ENCODE assay signal across 1 cellular context in the genomic region with DNA sequence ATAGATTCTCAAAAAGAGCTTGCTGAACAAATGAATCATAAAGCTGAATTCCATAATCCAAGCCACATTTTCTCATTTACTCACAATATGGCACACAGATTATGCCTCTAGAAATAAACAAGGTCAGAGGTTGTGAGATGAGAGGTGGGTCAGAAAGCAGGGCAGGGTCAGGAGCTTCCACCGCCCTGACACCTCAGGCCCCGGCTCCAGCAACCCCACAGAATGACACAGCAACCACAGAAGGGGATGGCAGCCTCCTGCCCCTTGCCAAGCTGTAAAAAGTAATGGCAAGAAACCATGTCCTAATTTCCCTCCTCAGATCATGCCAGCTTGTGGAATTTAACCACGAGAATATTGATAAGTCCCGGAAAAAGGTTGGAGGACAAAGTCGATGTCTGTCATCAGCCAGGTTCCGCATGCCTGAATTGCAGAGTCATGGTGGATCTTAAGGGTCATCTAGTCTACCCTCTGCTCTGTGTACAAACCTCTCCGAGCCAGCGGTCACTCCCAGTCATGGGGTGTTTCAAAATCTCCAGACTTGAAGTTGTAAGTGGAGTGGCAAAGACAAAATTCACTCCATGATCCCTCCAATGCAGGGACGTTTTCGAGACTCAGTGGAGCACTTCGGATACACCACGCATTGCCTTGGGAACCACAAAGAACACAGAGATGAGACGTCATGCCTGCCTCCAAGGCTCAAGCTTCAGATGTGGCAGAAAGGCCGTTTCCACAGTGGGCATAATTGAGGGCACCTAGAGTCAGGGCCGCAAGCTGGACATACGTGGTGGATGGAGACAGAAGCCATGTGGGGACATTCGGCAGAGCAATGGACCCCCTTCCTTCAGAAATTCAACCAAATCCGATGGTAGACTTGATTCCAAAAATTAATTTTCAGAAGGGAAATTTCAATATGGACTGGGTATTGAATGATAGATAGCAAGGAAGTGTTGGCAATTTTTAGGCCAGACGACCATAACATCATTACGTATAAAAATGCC.
TF ChIP-seq lines count a peak whose summit lies in the region.

No MANE protein-coding gene starts in this region.

TF ChIP-seq in HepG2, 621 proteins besides CTCF, POLR2A, EP300 and RAD21 (continued from another document and continues in another):
- TF ChIP-seq SRF (IDR thresholded peaks at IDR 0.05; ENCODE audit: low read depth, low read length) (no peak), ZBTB7B (CRISPR knock-in tag; IDR thresholded peaks at IDR 0.05) (peak; percentile 59; the same call in 1 of the 2 replicates), MBNL3 (CRISPR knock-in tag; conservative IDR thresholded peaks at IDR 0.05) (no peak), SMAD9 (CRISPR knock-in tag; IDR thresholded peaks at IDR 0.05) (no peak), FOXO1 (CRISPR knock-in tag; IDR thresholded peaks at IDR 0.05) (peak; percentile 35; the same call in 1 of the 2 replicates), HOXA9 (CRISPR knock-in tag; IDR thresholded peaks at IDR 0.05; ENCODE audit: borderline replicate concordance) (no peak), RARA (CRISPR knock-in tag; IDR thresholded peaks at IDR 0.05) (peak; percentile 90), RXRB (CRISPR knock-in tag; IDR thresholded peaks at IDR 0.05; ENCODE audit: borderline replicate concordance) (peak; percentile 91), ZNF589 (CRISPR knock-in tag; conservative IDR thresholded peaks at IDR 0.05) (no peak), MXI1 (IDR thresholded peaks at IDR 0.05; ENCODE audit: borderline replicate concordance, low read depth, low read length) (peak; percentile 45; the same call in 1 of the 3 replicates), SALL1 (CRISPR knock-in tag; IDR thresholded peaks at IDR 0.05) (peak; percentile 73), ZNF572 (CRISPR knock-in tag; IDR thresholded peaks at IDR 0.05) (0 out of 2 replicates have a peak, but pooled peaks have one; percentile 29), KLF6 (CRISPR knock-in tag; IDR thresholded peaks at IDR 0.05) (0 out of 2 replicates have a peak, but pooled peaks have one; percentile 44), KAT2B (IDR thresholded peaks at IDR 0.05; ENCODE audit: borderline replicate concordance, low read depth, low read length) (no peak), SP5 (CRISPR knock-in tag; IDR thresholded peaks at IDR 0.05; ENCODE audit: borderline replicate concordance, low read depth) (peak; percentile 62), ZSCAN31 (CRISPR knock-in tag; IDR thresholded peaks at IDR 0.05; ENCODE audit: low read depth) (peak; percentile 79), ZNF619 (CRISPR knock-in tag; IDR thresholded peaks at IDR 0.05) (no peak), MATR3 (CRISPR knock-in tag; IDR thresholded peaks at IDR 0.05) (no peak), ZNF891 (CRISPR knock-in tag; IDR thresholded peaks at IDR 0.05) (0 out of 2 replicates have a peak, but pooled peaks have one; percentile 33), ZNF143 (CRISPR knock-in tag; IDR thresholded peaks at IDR 0.05) (no peak), HOXD1 (CRISPR knock-in tag; IDR thresholded peaks at IDR 0.05) (no peak), ZNF724P (CRISPR knock-in tag; IDR thresholded peaks at IDR 0.05; ENCODE audit: borderline replicate concordance) (no peak; the same call in 1 of the 2 replicates), CENPT (CRISPR knock-in tag; IDR thresholded peaks at IDR 0.05; ENCODE audit: low read depth) (no peak), ZNF430 (CRISPR knock-in tag; IDR thresholded peaks at IDR 0.05) (peak; percentile 84; the same call in 1 of the 2 replicates), RAD51 (IDR thresholded peaks at IDR 0.05; ENCODE audit: borderline replicate concordance) (no peak), PHF5A (CRISPR knock-in tag; IDR thresholded peaks at IDR 0.05; ENCODE audit: low read depth, unreplicated experiment) (no peak), KLF9 (CRISPR knock-in tag; IDR thresholded peaks at IDR 0.05; ENCODE audit: low read depth) (no peak), ZSCAN25 (CRISPR knock-in tag; IDR thresholded peaks at IDR 0.05) (no peak), SP4 (CRISPR knock-in tag; IDR thresholded peaks at IDR 0.05) (no peak), PCBP1 (IDR thresholded peaks at IDR 0.05; ENCODE audit: borderline replicate concordance, low read depth, low read length) (no peak), ZNF460 (CRISPR knock-in tag; IDR thresholded peaks at IDR 0.05; ENCODE audit: borderline replicate concordance) (no peak), ZNF431 (CRISPR knock-in tag; IDR thresholded peaks at IDR 0.05; ENCODE audit: borderline replicate concordance, low read depth) (no peak), SIN3B (IDR thresholded peaks at IDR 0.05; ENCODE audit: low read length) (no peak), ZNF557 (CRISPR knock-in tag; IDR thresholded peaks at IDR 0.05) (no peak), NR1H2 (CRISPR knock-in tag; IDR thresholded peaks at IDR 0.05; ENCODE audit: borderline replicate concordance, low read depth) (no peak), ZNF598 (CRISPR knock-in tag; IDR thresholded peaks at IDR 0.05; ENCODE audit: borderline replicate concordance) (no peak), SMARCE1 (IDR thresholded peaks at IDR 0.05; ENCODE audit: borderline replicate concordance) (no peak), ZNF747 (CRISPR knock-in tag; IDR thresholded peaks at IDR 0.05; ENCODE audit: borderline replicate concordance) (no peak; the same call in 1 of the 2 replicates), ZKSCAN5 (CRISPR knock-in tag; IDR thresholded peaks at IDR 0.05) (no peak), ZNF841 (CRISPR knock-in tag; IDR thresholded peaks at IDR 0.05; ENCODE audit: borderline replicate concordance) (no peak), ZNF678 (CRISPR knock-in tag; IDR thresholded peaks at IDR 0.05) (no peak)
- TF ChIP-seq, protein P1, sequence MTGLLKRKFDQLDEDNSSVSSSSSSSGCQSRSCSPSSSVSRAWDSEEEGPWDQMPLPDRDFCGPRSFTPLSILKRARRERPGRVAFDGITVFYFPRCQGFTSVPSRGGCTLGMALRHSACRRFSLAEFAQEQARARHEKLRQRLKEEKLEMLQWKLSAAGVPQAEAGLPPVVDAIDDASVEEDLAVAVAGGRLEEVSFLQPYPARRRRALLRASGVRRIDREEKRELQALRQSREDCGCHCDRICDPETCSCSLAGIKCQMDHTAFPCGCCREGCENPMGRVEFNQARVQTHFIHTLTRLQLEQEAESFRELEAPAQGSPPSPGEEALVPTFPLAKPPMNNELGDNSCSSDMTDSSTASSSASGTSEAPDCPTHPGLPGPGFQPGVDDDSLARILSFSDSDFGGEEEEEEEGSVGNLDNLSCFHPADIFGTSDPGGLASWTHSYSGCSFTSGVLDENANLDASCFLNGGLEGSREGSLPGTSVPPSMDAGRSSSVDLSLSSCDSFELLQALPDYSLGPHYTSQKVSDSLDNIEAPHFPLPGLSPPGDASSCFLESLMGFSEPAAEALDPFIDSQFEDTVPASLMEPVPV (CRISPR knock-in tag; IDR thresholded peaks at IDR 0.05) = peak; percentile 32; the same call in 1 of the 2 replicates
- TF ChIP-seq, protein P2, sequence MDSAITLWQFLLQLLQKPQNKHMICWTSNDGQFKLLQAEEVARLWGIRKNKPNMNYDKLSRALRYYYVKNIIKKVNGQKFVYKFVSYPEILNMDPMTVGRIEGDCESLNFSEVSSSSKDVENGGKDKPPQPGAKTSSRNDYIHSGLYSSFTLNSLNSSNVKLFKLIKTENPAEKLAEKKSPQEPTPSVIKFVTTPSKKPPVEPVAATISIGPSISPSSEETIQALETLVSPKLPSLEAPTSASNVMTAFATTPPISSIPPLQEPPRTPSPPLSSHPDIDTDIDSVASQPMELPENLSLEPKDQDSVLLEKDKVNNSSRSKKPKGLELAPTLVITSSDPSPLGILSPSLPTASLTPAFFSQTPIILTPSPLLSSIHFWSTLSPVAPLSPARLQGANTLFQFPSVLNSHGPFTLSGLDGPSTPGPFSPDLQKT (CRISPR knock-in tag; IDR thresholded peaks at IDR 0.05; ENCODE audit: borderline replicate concordance) = no peak
- TF ChIP-seq, protein P3, sequence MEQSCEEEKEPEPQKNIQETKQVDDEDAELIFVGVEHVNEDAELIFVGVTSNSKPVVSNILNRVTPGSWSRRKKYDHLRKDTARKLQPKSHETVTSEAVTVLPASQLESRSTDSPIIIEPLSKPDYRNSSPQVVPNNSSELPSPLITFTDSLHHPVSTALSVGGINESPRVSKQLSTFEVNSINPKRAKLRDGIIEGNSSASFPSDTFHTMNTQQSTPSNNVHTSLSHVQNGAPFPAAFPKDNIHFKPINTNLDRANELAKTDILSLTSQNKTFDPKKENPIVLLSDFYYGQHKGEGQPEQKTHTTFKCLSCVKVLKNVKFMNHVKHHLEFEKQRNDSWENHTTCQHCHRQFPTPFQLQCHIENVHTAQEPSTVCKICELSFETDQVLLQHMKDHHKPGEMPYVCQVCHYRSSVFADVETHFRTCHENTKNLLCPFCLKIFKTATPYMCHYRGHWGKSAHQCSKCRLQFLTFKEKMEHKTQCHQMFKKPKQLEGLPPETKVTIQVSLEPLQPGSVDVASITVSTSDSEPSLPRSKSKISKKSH (CRISPR knock-in tag; IDR thresholded peaks at IDR 0.05; ENCODE audit: borderline replicate concordance) = no peak
- TF ChIP-seq, protein P4, sequence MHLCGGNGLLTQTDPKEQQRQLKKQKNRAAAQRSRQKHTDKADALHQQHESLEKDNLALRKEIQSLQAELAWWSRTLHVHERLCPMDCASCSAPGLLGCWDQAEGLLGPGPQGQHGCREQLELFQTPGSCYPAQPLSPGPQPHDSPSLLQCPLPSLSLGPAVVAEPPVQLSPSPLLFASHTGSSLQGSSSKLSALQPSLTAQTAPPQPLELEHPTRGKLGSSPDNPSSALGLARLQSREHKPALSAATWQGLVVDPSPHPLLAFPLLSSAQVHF (CRISPR knock-in tag; IDR thresholded peaks at IDR 0.05) = no peak
- TF ChIP-seq, protein P5, sequence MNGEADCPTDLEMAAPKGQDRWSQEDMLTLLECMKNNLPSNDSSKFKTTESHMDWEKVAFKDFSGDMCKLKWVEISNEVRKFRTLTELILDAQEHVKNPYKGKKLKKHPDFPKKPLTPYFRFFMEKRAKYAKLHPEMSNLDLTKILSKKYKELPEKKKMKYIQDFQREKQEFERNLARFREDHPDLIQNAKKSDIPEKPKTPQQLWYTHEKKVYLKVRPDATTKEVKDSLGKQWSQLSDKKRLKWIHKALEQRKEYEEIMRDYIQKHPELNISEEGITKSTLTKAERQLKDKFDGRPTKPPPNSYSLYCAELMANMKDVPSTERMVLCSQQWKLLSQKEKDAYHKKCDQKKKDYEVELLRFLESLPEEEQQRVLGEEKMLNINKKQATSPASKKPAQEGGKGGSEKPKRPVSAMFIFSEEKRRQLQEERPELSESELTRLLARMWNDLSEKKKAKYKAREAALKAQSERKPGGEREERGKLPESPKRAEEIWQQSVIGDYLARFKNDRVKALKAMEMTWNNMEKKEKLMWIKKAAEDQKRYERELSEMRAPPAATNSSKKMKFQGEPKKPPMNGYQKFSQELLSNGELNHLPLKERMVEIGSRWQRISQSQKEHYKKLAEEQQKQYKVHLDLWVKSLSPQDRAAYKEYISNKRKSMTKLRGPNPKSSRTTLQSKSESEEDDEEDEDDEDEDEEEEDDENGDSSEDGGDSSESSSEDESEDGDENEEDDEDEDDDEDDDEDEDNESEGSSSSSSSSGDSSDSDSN (CRISPR knock-in tag; IDR thresholded peaks at IDR 0.05) = no peak
- TF ChIP-seq, protein P6, sequence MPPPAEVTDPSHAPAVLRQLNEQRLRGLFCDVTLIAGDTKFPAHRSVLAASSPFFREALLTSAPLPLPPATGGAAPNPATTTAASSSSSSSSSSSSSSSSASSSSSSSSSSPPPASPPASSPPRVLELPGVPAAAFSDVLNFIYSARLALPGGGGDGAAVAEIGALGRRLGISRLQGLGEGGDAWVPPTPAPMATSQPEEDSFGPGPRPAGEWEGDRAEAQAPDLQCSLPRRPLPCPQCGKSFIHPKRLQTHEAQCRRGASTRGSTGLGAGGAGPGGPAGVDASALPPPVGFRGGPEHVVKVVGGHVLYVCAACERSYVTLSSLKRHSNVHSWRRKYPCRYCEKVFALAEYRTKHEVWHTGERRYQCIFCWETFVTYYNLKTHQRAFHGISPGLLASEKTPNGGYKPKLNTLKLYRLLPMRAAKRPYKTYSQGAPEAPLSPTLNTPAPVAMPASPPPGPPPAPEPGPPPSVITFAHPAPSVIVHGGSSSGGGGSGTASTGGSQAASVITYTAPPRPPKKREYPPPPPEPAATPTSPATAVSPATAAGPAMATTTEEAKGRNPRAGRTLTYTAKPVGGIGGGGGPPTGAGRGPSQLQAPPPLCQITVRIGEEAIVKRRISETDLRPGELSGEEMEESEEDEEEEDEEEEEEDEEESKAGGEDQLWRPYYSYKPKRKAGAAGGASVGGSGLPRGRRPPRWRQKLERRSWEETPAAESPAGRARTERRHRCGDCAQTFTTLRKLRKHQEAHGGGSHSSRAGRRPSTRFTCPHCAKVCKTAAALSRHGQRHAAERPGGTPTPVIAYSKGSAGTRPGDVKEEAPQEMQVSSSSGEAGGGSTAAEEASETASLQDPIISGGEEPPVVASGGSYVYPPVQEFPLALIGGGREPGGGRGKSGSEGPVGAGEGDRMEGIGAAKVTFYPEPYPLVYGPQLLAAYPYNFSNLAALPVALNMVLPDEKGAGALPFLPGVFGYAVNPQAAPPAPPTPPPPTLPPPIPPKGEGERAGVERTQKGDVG (CRISPR knock-in tag; IDR thresholded peaks at IDR 0.05; ENCODE audit: borderline replicate concordance) = no peak
